8 cellular contexts compared by ENCODE assay signal in genomic region chr15:88894819-88895767, GRCh38. TPM values are rescaled to one million over a fixed set of nuclear protein-coding genes. Genes with fewer than 3 reads are reported as not detected.
A peak's percentile ranks its signal among the peaks of the same experiment; 100 is the strongest.
DNase-seq lines count a peak whose midpoint lies in the region; ATAC-seq, FAIRE-seq and TF ChIP-seq lines count a peak whose summit lies in the region.

HAPLN3 (minus strand) TSS chr15:88895544; CDS start chr15:88887298, 8,246 bp downstream.

- CTCF ChIA-PET in activated CD4-positive, alpha-beta T cell treated with anti-CD3 and anti-CD28 coated beads for 36 hours (lab: Charles Lee): interaction anchor here (0.6 to 2.2 kb wide), 12 partner anchors 8 to 324 kb away, joined by 3 to 21 read pairs (median 4); no protein-coding TSS in a partner anchor

- DNase-seq in GM12892 (ENCODE audit: insufficient read length): peak; percentile 51
- DNase-seq in activated CD4-positive, alpha-beta T cell treated with anti-CD3 and anti-CD28 coated beads for 36 hours: peak; percentile 82
- DNase-seq in dermis microvascular lymphatic vessel endothelial cell (ENCODE audit: low read depth in 2 of 2): peak in 1 of 2 donors; percentile 65
- DNase-seq in mucosa of descending colon: peak in 2 of 3 donors; percentile 43
- no peak for DNase-seq in H54 (ENCODE audit: insufficient read length, low spot score)
- no peak for DNase-seq in RCC 7860 (ENCODE audit: low spot score)

- no peak for TF ChIP-seq POLR2A in GM12892 (IDR thresholded peaks at IDR 0.05; ENCODE audit: low read depth, low read length)
- no peak for TF ChIP-seq POLR2A in H54 (IDR thresholded peaks at IDR 0.05; ENCODE audit: low read depth, low read length)

- H3K9me3 ChIP-seq in mucosa of descending colon: no peaks in the 10 kb centered on the region

- H3K4me1 Mint-ChIP-seq in activated CD4-positive, alpha-beta T cell treated with anti-CD3 and anti-CD28 coated beads for 36 hours: peaks cover 32% of the 10 kb centered on the region
- peaks cover 19% of the 10 kb centered on the region for H3K4me1 Mint-ChIP-seq in stimulated activated memory B cell treated with anti-CD40 and anti-IgM and Interleukin-4, amounts not matched to agents 10 μg/mL and 1 μg/mL and 100 μg/mL, for 72 hours

- no peaks in the 10 kb centered on the region for H3K9me3 Mint-ChIP-seq in activated CD4-positive, alpha-beta T cell treated with anti-CD3 and anti-CD28 coated beads for 36 hours (ENCODE audit: low read depth)
- H3K9me3 Mint-ChIP-seq in stimulated activated memory B cell treated with anti-CD40 and anti-IgM and Interleukin-4, amounts not matched to agents 10 μg/mL and 1 μg/mL and 100 μg/mL, for 72 hours: no peaks in the 10 kb centered on the region

- no peak for TF ChIP-seq CTCF in mucosa of descending colon (IDR thresholded peaks at IDR 0.05)

- peaks cover 18% of the 10 kb centered on the region for H3K4me1 ChIP-seq in mucosa of descending colon (ENCODE audit: low read depth)

- FAIRE-seq in GM12892 (lab: Jason Lieb, UNC): no peak
- FAIRE-seq in H54 (lab: Jason Lieb, UNC): no peak
- FAIRE-seq in RCC 7860 (lab: Jason Lieb, UNC): no peak

- no peaks in the 10 kb centered on the region for H3K36me3 ChIP-seq in mucosa of descending colon (ENCODE audit: low read depth)

- H3K4me3 ChIP-seq in mucosa of descending colon: no peak within 1 kb of the TSS

- H3K27me3 Mint-ChIP-seq in activated CD4-positive, alpha-beta T cell treated with anti-CD3 and anti-CD28 coated beads for 36 hours: no peaks in the 10 kb centered on the region
- peaks cover 41% of the 10 kb centered on the region for H3K27me3 Mint-ChIP-seq in stimulated activated memory B cell treated with anti-CD40 and anti-IgM and Interleukin-4, amounts not matched to agents 10 μg/mL and 1 μg/mL and 100 μg/mL, for 72 hours

- peak within 1 kb of the TSS; percentile 83 for H3K4me3 Mint-ChIP-seq in activated CD4-positive, alpha-beta T cell treated with anti-CD3 and anti-CD28 coated beads for 36 hours
- H3K4me3 Mint-ChIP-seq in stimulated activated memory B cell treated with anti-CD40 and anti-IgM and Interleukin-4, amounts not matched to agents 10 μg/mL and 1 μg/mL and 100 μg/mL, for 72 hours: peak within 1 kb of the TSS; percentile 68

- POLR2A ChIA-PET in activated CD4-positive, alpha-beta T cell treated with anti-CD3 and anti-CD28 coated beads for 36 hours (lab: Charles Lee): interaction anchor here (0.6 to 0.7 kb wide), 3 partner anchors 9 to 23 kb away, joined by 3 to 5 read pairs (median 3); no protein-coding TSS in a partner anchor

- intact Hi-C loops in activated CD4-positive, alpha-beta T cell treated with anti-CD3 and anti-CD28 coated beads for 36 hours (cut with DNase I, micrococcal nuclease): loop anchor here (1.0 to 10.0 kb wide), 12 partner anchors 9 to 440 kb away; partner anchors contain the start of genes MFGE8 (in 2 of the 2), ABHD2 (in 1 of the 2), FANCI (in 1 of the 2) and POLG (in 1 of the 2)
- intact Hi-C loops in mucosa of descending colon (cut with DNase I, micrococcal nuclease): no loop called here

- ATAC-seq in HG03460 (IDR thresholded peaks at IDR 0.05; ENCODE audit: unreplicated experiment) (peak; percentile 5), mucosa of descending colon (peak; percentile 52)
- peak; percentile 62 for ATAC-seq in activated CD4-positive, alpha-beta T cell treated with anti-CD3 and anti-CD28 coated beads for 36 hours
- peak; percentile 52 for ATAC-seq in stimulated activated memory B cell treated with anti-CD40 and anti-IgM and Interleukin-4, amounts not matched to agents 10 μg/mL and 1 μg/mL and 100 μg/mL, for 72 hours

- H3K27ac Mint-ChIP-seq in activated CD4-positive, alpha-beta T cell treated with anti-CD3 and anti-CD28 coated beads for 36 hours: peak within 1 kb of the TSS; percentile 81
- H3K27ac Mint-ChIP-seq in stimulated activated memory B cell treated with anti-CD40 and anti-IgM and Interleukin-4, amounts not matched to agents 10 μg/mL and 1 μg/mL and 100 μg/mL, for 72 hours: peak within 1 kb of the TSS; percentile 38

- H3K36me3 Mint-ChIP-seq in activated CD4-positive, alpha-beta T cell treated with anti-CD3 and anti-CD28 coated beads for 36 hours (ENCODE audit: low read depth): peaks cover 12% of the 10 kb centered on the region
- no peaks in the 10 kb centered on the region for H3K36me3 Mint-ChIP-seq in stimulated activated memory B cell treated with anti-CD40 and anti-IgM and Interleukin-4, amounts not matched to agents 10 μg/mL and 1 μg/mL and 100 μg/mL, for 72 hours

RNA-seq across cellular contexts. Expression of gene HAPLN3, which starts in this region (rescaled TPM):
- polyA plus RNA-seq in GM12892 (2012; ENCODE audit: missing spikeins): 0.23 TPM
- total RNA-seq in activated CD4-positive, alpha-beta T cell treated with anti-CD3 and anti-CD28 coated beads for 36 hours: 10 to 100 TPM; 53.9 to 64.1 TPM
- 64.8 and 119 TPM in 2 replicates for total RNA-seq in dermis microvascular lymphatic vessel endothelial cell
- total RNA-seq in mucosa of descending colon: 1 to 10 TPM; 2.7 to 6.7 (median 4.0) TPM

Comparison
In these comparisons a context has a peak if more than half of its experiments do, and no peak if none do; other contexts are left out.
1. DNase-seq: peak in GM12892 (single experiment), activated CD4-positive, alpha-beta T cell treated with anti-CD3 and anti-CD28 coated beads for 36 hours (single experiment) and mucosa of descending colon (2 of 3); none in H54 (single experiment) and RCC 7860 (single experiment).
2. ATAC-seq: peak in every context shown above with its lines; median percentile 62 in activated CD4-positive, alpha-beta T cell treated with anti-CD3 and anti-CD28 coated beads for 36 hours; 52 in mucosa of descending colon; 52 in stimulated activated memory B cell treated with anti-CD40 and anti-IgM and Interleukin-4, amounts not matched to agents 10 μg/mL and 1 μg/mL and 100 μg/mL, for 72 hours; 5 in HG03460.
3. intact Hi-C loops: an anchor here in activated CD4-positive, alpha-beta T cell treated with anti-CD3 and anti-CD28 coated beads for 36 hours (1.0 to 10.0 kb wide); none called in mucosa of descending colon.